Comparison of ENCODE assay signal across 1 cellular context in genomic region chr19:45406165-45406956, GRCh38.
A peak's percentile ranks its signal among the peaks of the same experiment; 100 is the strongest.
TF ChIP-seq lines count a peak whose summit lies in the region.

POLR1G (plus strand) TSS chr19:45406644; CDS start chr19:45406697, 53 bp downstream.

TF ChIP-seq in K562, 482 proteins besides CTCF, POLR2A, EP300 and RAD21 (continued from another document and continues in another):
- TF ChIP-seq THRA (IDR thresholded peaks at IDR 0.05), result no peak
- TF ChIP-seq CHD1 (IDR thresholded peaks at IDR 0.05; ENCODE audit: low read length), result no peak
- peak; percentile 93 for TF ChIP-seq ASH1L (IDR thresholded peaks at IDR 0.05; ENCODE audit: borderline replicate concordance, low read depth, partially characterized antibody)
- TF ChIP-seq HDAC2 (IDR thresholded peaks at IDR 0.05), result peak; percentile 95
- no peak for TF ChIP-seq NFATC3 (IDR thresholded peaks at IDR 0.05)
- TF ChIP-seq CREB3L1 (IDR thresholded peaks at IDR 0.05; ENCODE audit: borderline replicate concordance, low read depth), result peak; percentile 48
- TF ChIP-seq SP2 (IDR thresholded peaks at IDR 0.05; ENCODE audit: extremely low read depth, low read depth, low read length, poor library complexity, severe bottlenecking), result no peak
- TF ChIP-seq MEF2A (IDR thresholded peaks at IDR 0.05; ENCODE audit: control insufficient read depth, low read depth, low read length), result 0 out of 2 replicates have a peak, but pooled peaks have one; percentile 47
- TF ChIP-seq HSF4 (CRISPR knock-in tag; IDR thresholded peaks at IDR 0.05; ENCODE audit: borderline replicate concordance), result no peak
- peak in 1 of 2 experiments; percentile 66; a peak in 2 of 4 replicates for TF ChIP-seq TRIM24 (IDR thresholded peaks at IDR 0.05)
- TF ChIP-seq MAFF (IDR thresholded peaks at IDR 0.05; ENCODE audit: low read length), result peak; percentile 79
- TF ChIP-seq ZNF592 (IDR thresholded peaks at IDR 0.05), result no peak
- no peak for TF ChIP-seq BRCA1 (IDR thresholded peaks at IDR 0.05)
- no peak for TF ChIP-seq BRCA1 (CRISPR knock-in tag; IDR thresholded peaks at IDR 0.05)
- peak; percentile 99 to 100 for TF ChIP-seq MNT (conservative IDR thresholded peaks at IDR 0.05)
- TF ChIP-seq FOXA1 (IDR thresholded peaks at IDR 0.05; ENCODE audit: borderline replicate concordance), result no peak
- TF ChIP-seq CREM (IDR thresholded peaks at IDR 0.05; ENCODE audit: low read depth), result peak; percentile 62
- 0 out of 2 replicates have a peak, but pooled peaks have one; percentile 27 for TF ChIP-seq PYGO2 (tag; IDR thresholded peaks at IDR 0.05)
- TF ChIP-seq CBFA2T3 (IDR thresholded peaks at IDR 0.05), result peak; percentile 19; the same call in 1 of the 2 replicates
- TF ChIP-seq MYC (IDR thresholded peaks at IDR 0.05; ENCODE audit: low read depth, low read length), result peak; percentile 92
- peak; percentile 85; the same call in 1 of the 2 replicates for TF ChIP-seq MYC (CRISPR knock-in tag; IDR thresholded peaks at IDR 0.05; ENCODE audit: borderline replicate concordance, low read depth)
- TF ChIP-seq RBM39 (optimal IDR thresholded peaks at IDR 0.05; ENCODE audit: low read depth, low read length), result no peak
- no peak for TF ChIP-seq ZNF280A (IDR thresholded peaks at IDR 0.05; ENCODE audit: low read depth, partially characterized antibody)
- TF ChIP-seq FOXK2 (conservative IDR thresholded peaks at IDR 0.05 in 1 of 2, IDR thresholded peaks at IDR 0.05 in 1 of 2; ENCODE audit: low read depth in 2 of 2), result peak; percentile 83 to 100
- TF ChIP-seq NELFE (IDR thresholded peaks at IDR 0.05; ENCODE audit: insufficient read depth, insufficient read length), result no peak
- TF ChIP-seq PBX2 (CRISPR knock-in tag; IDR thresholded peaks at IDR 0.05; ENCODE audit: low read depth), result no peak
- TF ChIP-seq PBX2 (tag; conservative IDR thresholded peaks at IDR 0.05; ENCODE audit: low read depth), result no peak
- peak; percentile 93 for TF ChIP-seq SP1 (CRISPR knock-in tag; IDR thresholded peaks at IDR 0.05)
- peak in 1 of 2 experiments; percentile 99; a peak in 2 of 4 replicates for TF ChIP-seq BCLAF1 (IDR thresholded peaks at IDR 0.05; ENCODE audit: borderline replicate concordance in 1 of 2, control insufficient read depth in 1 of 2, low read depth in 2 of 2, low read length in 1 of 2)
- no peak for TF ChIP-seq XRCC4 (IDR thresholded peaks at IDR 0.05; ENCODE audit: extremely low read depth, insufficient read depth, insufficient read length)
- no peak for TF ChIP-seq TAF9B (IDR thresholded peaks at IDR 0.05; ENCODE audit: partially characterized antibody)
- TF ChIP-seq RCOR1 (IDR thresholded peaks at IDR 0.05; ENCODE audit: borderline replicate concordance in 1 of 2, low read depth in 2 of 2, low read length in 2 of 2), result 0 out of 4 replicates have a peak, but pooled peaks of 1 of the 2 experiments have one; percentile 30
- no peak for TF ChIP-seq ZNF224 (CRISPR knock-in tag; IDR thresholded peaks at IDR 0.05)
- TF ChIP-seq ILF3 (IDR thresholded peaks at IDR 0.05; ENCODE audit: borderline replicate concordance), result no peak
- TF ChIP-seq TAF1 (IDR thresholded peaks at IDR 0.05; ENCODE audit: control insufficient read depth, extremely low read depth, insufficient read depth, low read length, severe bottlenecking), result peak; percentile 54
- 0 out of 2 replicates have a peak, but pooled peaks have one; percentile 26 for TF ChIP-seq DNMT1 (IDR thresholded peaks at IDR 0.05)
- peak; percentile 100 for TF ChIP-seq PRDM10 (IDR thresholded peaks at IDR 0.05; ENCODE audit: partially characterized antibody)
- peak; percentile 70 for TF ChIP-seq CXXC5 (CRISPR knock-in tag; IDR thresholded peaks at IDR 0.05)
- TF ChIP-seq CC2D1A (IDR thresholded peaks at IDR 0.05), result no peak
- TF ChIP-seq ZNF551 (CRISPR knock-in tag; IDR thresholded peaks at IDR 0.05), result no peak
- peak; percentile 69; the same call in 1 of the 2 replicates for TF ChIP-seq ZNF282 (CRISPR knock-in tag; IDR thresholded peaks at IDR 0.05)
- 0 out of 2 replicates have a peak, but pooled peaks have one; percentile 16 for TF ChIP-seq ARID1B (IDR thresholded peaks at IDR 0.05)
- peak; percentile 26; the same call in 1 of the 2 replicates for TF ChIP-seq SMARCC2 (IDR thresholded peaks at IDR 0.05; ENCODE audit: low read depth)
- no peak for TF ChIP-seq ZNF174 (CRISPR knock-in tag; IDR thresholded peaks at IDR 0.05)
